Comparison of ENCODE assay signal across 8 cellular contexts in genomic region chr4:147109800-147110199, GRCh38.
"Had no signal": no experiment of that assay in that cellular context is flagged by ENCODE, and none has a peak within 500 bp of the region (broad histone marks: within the 10 kb centered on the region; RNA-seq: fewer than 3 reads in every experiment).

No MANE protein-coding gene starts in this region.

- DNase-seq: GM23248, GOT3, H7, HFFc6, Karpas-422, KBM-7 had no signal

- H3K9me3 ChIP-seq: HAP-1 had no signal

- H3K36me3 ChIP-seq: HAP-1 had no signal

- H3K4me3 ChIP-seq: GM23248, HAP-1 had no signal

- H3K9ac ChIP-seq: GM23248, KMS-11 had no signal

- H3K27ac ChIP-seq: GM23248, KMS-11 had no signal
